In the genomic region with DNA sequence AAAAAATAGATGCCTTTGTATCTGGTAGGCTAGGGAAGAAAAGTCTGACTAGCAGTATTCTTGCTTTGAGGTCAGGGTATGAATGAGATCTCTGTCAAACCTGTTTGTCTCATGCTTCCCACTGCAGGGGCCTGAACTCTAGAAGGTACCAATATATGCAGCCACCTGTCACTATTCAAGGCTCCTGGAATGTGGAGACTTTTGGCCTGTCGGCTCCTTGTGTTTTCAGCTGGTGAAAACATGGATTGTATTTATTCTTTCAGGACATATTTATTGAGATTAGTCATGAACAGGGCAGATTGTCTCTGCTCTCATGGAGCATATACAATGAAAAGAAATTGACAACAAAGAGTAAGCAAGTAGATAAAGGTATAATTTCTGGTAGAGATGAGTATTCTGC, we compare ENCODE assay signal across 24 cellular contexts.
DNase-seq lines count a peak whose midpoint lies in the region; ATAC-seq and TF ChIP-seq lines count a peak whose summit lies in the region.
"Had no signal": no experiment of that assay in that cellular context is flagged by ENCODE, and none has a peak within 500 bp of the region (broad histone marks: within the 10 kb centered on the region; RNA-seq: fewer than 3 reads in every experiment).

No MANE protein-coding gene starts in this region.

- H3K79me2 ChIP-seq in Karpas-422 (ENCODE audit: low read length) = no peaks in the 10 kb centered on the region

- peak overlapping the region; percentile 31; the same call in 1 of the 2 replicates for H2AFZ ChIP-seq in Karpas-422 (ENCODE audit: low read length)
- H2AFZ ChIP-seq: PC-9 had no signal

- H3K9me2 ChIP-seq in Karpas-422 (replicated peaks; ENCODE audit: insufficient read depth, low read length) = no peaks in the 10 kb centered on the region

- no peaks in the 10 kb centered on the region for H3K27me3 Mint-ChIP-seq in activated CD8-positive, alpha-beta T cell treated with anti-CD3 and anti-CD28 coated beads for 36 hours
- H3K27me3 Mint-ChIP-seq in activated CD8-positive, alpha-beta T cell treated with anti-CD3 and anti-CD28 coated beads, Interleukin-2, amount 10 ng/mL, durations not matched to agents 7 days and 5 days (ENCODE audit: low read depth) = no peaks in the 10 kb centered on the region
- H3K27me3 Mint-ChIP-seq: progenitor cell of endocrine pancreas had no signal

- H3K4me1 Mint-ChIP-seq in activated CD8-positive, alpha-beta T cell treated with anti-CD3 and anti-CD28 coated beads for 36 hours (ENCODE audit: low read depth) = peaks cover 69% of the 10 kb centered on the region
- H3K4me1 Mint-ChIP-seq in activated CD8-positive, alpha-beta T cell treated with anti-CD3 and anti-CD28 coated beads, Interleukin-2, amount 10 ng/mL, durations not matched to agents 7 days and 5 days (ENCODE audit: low read depth) = peaks cover 50% of the 10 kb centered on the region

- POLR2A ChIA-PET in activated CD8-positive, alpha-beta T cell treated with anti-CD3 and anti-CD28 coated beads for 36 hours (lab: Charles Lee) = interaction anchor here (0.6 kb wide), 1 partner anchor 25 kb away, joined by 3 read pairs; no protein-coding TSS in a partner anchor
- POLR2A ChIA-PET in activated CD8-positive, alpha-beta T cell treated with anti-CD3 and anti-CD28 coated beads, Interleukin-2, amount 10 ng/mL, durations not matched to agents 7 days and 5 days (lab: Charles Lee) = interaction anchor here (0.6 kb wide), 1 partner anchor 107 kb away, joined by 3 read pairs; no protein-coding TSS in a partner anchor

- ATAC-seq in activated CD8-positive, alpha-beta T cell treated with anti-CD3 and anti-CD28 coated beads for 36 hours = no peak
- no peak for ATAC-seq in activated CD8-positive, alpha-beta T cell treated with anti-CD3 and anti-CD28 coated beads, Interleukin-2, amount 10 ng/mL, durations not matched to agents 7 days and 5 days
- ATAC-seq: activated naive CD4-positive, alpha-beta T cell treated with anti-CD3 and anti-CD28 coated beads, Interleukin-2, amount 50 U/mL, for 72 hours; activated T-cell treated with anti-CD3 and anti-CD28 coated beads, Interleukin-2, amount 50 U/mL, for 72 hours had no signal

- no peak overlapping the region for H3K9ac ChIP-seq in Karpas-422 (ENCODE audit: low read length)

- H3K27ac Mint-ChIP-seq in activated CD8-positive, alpha-beta T cell treated with anti-CD3 and anti-CD28 coated beads for 36 hours = peak overlapping the region; percentile 53
- no peak overlapping the region for H3K27ac Mint-ChIP-seq in activated CD8-positive, alpha-beta T cell treated with anti-CD3 and anti-CD28 coated beads, Interleukin-2, amount 10 ng/mL, durations not matched to agents 7 days and 5 days
- H3K27ac Mint-ChIP-seq: activated naive CD4-positive, alpha-beta T cell treated with anti-CD3 and anti-CD28 coated beads, Interleukin-2, amount 50 U/mL, for 72 hours; activated T-cell treated with anti-CD3 and anti-CD28 coated beads, Interleukin-2, amount 50 U/mL, for 72 hours had no signal

- H3K9me3 ChIP-seq in Karpas-422 (ENCODE audit: low read length) = no peaks in the 10 kb centered on the region
- H3K9me3 ChIP-seq: spleen had no signal

- H3K4me3 ChIP-seq in Karpas-422 (ENCODE audit: low read length) (no peak overlapping the region), skeletal muscle cell (ENCODE audit: low read depth, low read length) (no peak overlapping the region)
- H3K4me3 ChIP-seq: PC-9, spleen had no signal

- no peak for TF ChIP-seq POLR2A in erythroblast (IDR thresholded peaks at IDR 0.05; ENCODE audit: low read length)

- H3K4me1 ChIP-seq in Karpas-422 (ENCODE audit: low read length) = peaks cover 63% of the 10 kb centered on the region

- no peak overlapping the region for H3K4me2 ChIP-seq in Karpas-422 (ENCODE audit: low read depth, low read length, poor library complexity, severe bottlenecking)
- H3K4me2 ChIP-seq: PC-9 had no signal

- DNase-seq in activated CD8-positive, alpha-beta T cell treated with anti-CD3 and anti-CD28 coated beads for 36 hours = no peak
- DNase-seq in activated CD8-positive, alpha-beta T cell treated with anti-CD3 and anti-CD28 coated beads, Interleukin-2, amount 10 ng/mL, durations not matched to agents 7 days and 5 days = no peak
- DNase-seq in Karpas-422 (no peak), cerebellar cortex (ENCODE audit: low spot score) (peak; percentile 79), skeletal muscle cell (ENCODE audit: low read depth) (peak; percentile 59), erythroblast (lab: John Stamatoyannopoulos, UW) (no peak), dedifferentiated amniotic fluid mesenchymal stem cell (ENCODE audit: extremely low spot score) (no peak), pons (ENCODE audit: low spot score) (no peak)
- DNase-seq: ACHN; activated CD4-positive, CD25-positive, alpha-beta regulatory T cell; activated CD8-positive, alpha-beta memory T cell treated with anti-CD3 and anti-CD28 coated beads for 24 hours; activated T-cell treated with anti-CD3 and anti-CD28 coated beads, Interleukin-2, amount 50 U/mL, for 72 hours; brain microvascular endothelial cell; DMS153; foreskin melanocyte; KG1; NCI-H1048; NCI-H1930; PC-9; spleen had no signal

- H3K27me3 ChIP-seq in Karpas-422 (ENCODE audit: low read length) = no peaks in the 10 kb centered on the region
- H3K27me3 ChIP-seq: brain microvascular endothelial cell, spleen had no signal

- no peaks in the 10 kb centered on the region for H3K36me3 ChIP-seq in Karpas-422 (ENCODE audit: insufficient read depth, low read length)
- H3K36me3 ChIP-seq: brain microvascular endothelial cell had no signal

- intact Hi-C loops in activated CD8-positive, alpha-beta T cell treated with anti-CD3 and anti-CD28 coated beads for 36 hours (cut with micrococcal nuclease) = no loop called here

- no peak overlapping the region for H3K4me3 Mint-ChIP-seq in activated CD8-positive, alpha-beta T cell treated with anti-CD3 and anti-CD28 coated beads for 36 hours
- H3K4me3 Mint-ChIP-seq in activated CD8-positive, alpha-beta T cell treated with anti-CD3 and anti-CD28 coated beads, Interleukin-2, amount 10 ng/mL, durations not matched to agents 7 days and 5 days = no peak overlapping the region
- H3K4me3 Mint-ChIP-seq: CD14-positive monocyte, nephron had no signal

- peaks cover 11% of the 10 kb centered on the region for H3K36me3 Mint-ChIP-seq in activated CD8-positive, alpha-beta T cell treated with anti-CD3 and anti-CD28 coated beads for 36 hours (ENCODE audit: low read depth)
- peaks cover 16% of the 10 kb centered on the region for H3K36me3 Mint-ChIP-seq in activated CD8-positive, alpha-beta T cell treated with anti-CD3 and anti-CD28 coated beads, Interleukin-2, amount 10 ng/mL, durations not matched to agents 7 days and 5 days (ENCODE audit: low read depth)

- CTCF ChIA-PET in activated CD8-positive, alpha-beta T cell treated with anti-CD3 and anti-CD28 coated beads for 36 hours (lab: Charles Lee) = no interaction called here
- CTCF ChIA-PET in activated CD8-positive, alpha-beta T cell treated with anti-CD3 and anti-CD28 coated beads, Interleukin-2, amount 10 ng/mL, durations not matched to agents 7 days and 5 days (lab: Charles Lee) = interaction anchor here (1.3 to 3.4 kb wide), 3 partner anchors 12 to 278 kb away, joined by 3 to 25 read pairs (median 4); no protein-coding TSS in a partner anchor

- TF ChIP-seq CTCF in activated CD8-positive, alpha-beta T cell treated with anti-CD3 and anti-CD28 coated beads for 36 hours (IDR thresholded peaks at IDR 0.05) = no peak

- no peaks in the 10 kb centered on the region for H4K20me1 ChIP-seq in Karpas-422 (ENCODE audit: insufficient read depth, low read depth, low read length)

- peak overlapping the region; percentile 32; the same call in 1 of the 2 replicates for H3K27ac ChIP-seq in Karpas-422 (ENCODE audit: low read length)
- H3K27ac ChIP-seq: brain microvascular endothelial cell, PC-9, spleen had no signal

- H3K9me3 Mint-ChIP-seq in activated CD8-positive, alpha-beta T cell treated with anti-CD3 and anti-CD28 coated beads for 36 hours = no peaks in the 10 kb centered on the region
- H3K9me3 Mint-ChIP-seq in activated CD8-positive, alpha-beta T cell treated with anti-CD3 and anti-CD28 coated beads, Interleukin-2, amount 10 ng/mL, durations not matched to agents 7 days and 5 days (ENCODE audit: insufficient read depth) = no peaks in the 10 kb centered on the region
- H3K9me3 Mint-ChIP-seq: activated naive CD4-positive, alpha-beta T cell treated with anti-CD3 and anti-CD28 coated beads, Interleukin-2, amount 50 U/mL, for 72 hours; activated T-cell treated with anti-CD3 and anti-CD28 coated beads, Interleukin-2, amount 50 U/mL, for 72 hours; CD14-positive monocyte; nephron had no signal

Comparison
In these comparisons a context has a peak if more than half of its experiments do, and no peak if none do; other contexts are left out.
1. DNase-seq: peak in cerebellar cortex (single experiment) and skeletal muscle cell (single experiment); none in activated CD8-positive, alpha-beta T cell treated with anti-CD3 and anti-CD28 coated beads for 36 hours (single experiment), activated CD8-positive, alpha-beta T cell treated with anti-CD3 and anti-CD28 coated beads, Interleukin-2, amount 10 ng/mL, durations not matched to agents 7 days and 5 days (single experiment), Karpas-422 (single experiment), erythroblast (0 of 2), dedifferentiated amniotic fluid mesenchymal stem cell (single experiment) and pons (single experiment).